10 cellular contexts compared by ENCODE assay signal in genomic region chr10:116690356-116691078, GRCh38. TPM values are rescaled to one million over a fixed set of nuclear protein-coding genes. Genes with fewer than 3 reads are reported as not detected.
A peak's percentile ranks its signal among the peaks of the same experiment; 100 is the strongest.
DNase-seq lines count a peak whose midpoint lies in the region; ATAC-seq and TF ChIP-seq lines count a peak whose summit lies in the region.
"Had no signal": no experiment of that assay in that cellular context is flagged by ENCODE, and none has a peak within 500 bp of the region (broad histone marks: within the 10 kb centered on the region; RNA-seq: fewer than 3 reads in every experiment).

No MANE protein-coding gene starts in this region.

- H3K36me3 Mint-ChIP-seq in brain, result peaks cover 40% of the 10 kb centered on the region
- H3K36me3 Mint-ChIP-seq in progenitor cell of endocrine pancreas (ENCODE audit: insufficient read depth), result no peaks in the 10 kb centered on the region

- no peak overlapping the region for H3K4me3 ChIP-seq in H7 (ENCODE audit: insufficient read depth, low read depth, low read length)
- H3K4me3 ChIP-seq in iPS-18a (ENCODE audit: low read length), result peak overlapping the region; percentile 2

- peak; percentile 77 for DNase-seq in H7
- no peak for DNase-seq in progenitor cell of endocrine pancreas (ENCODE audit: low spot score, unreplicated experiment)
- no peak for DNase-seq in NCI-H2029 treated with DMSO at 0.1 percent for 48 hours (lab: John Stamatoyannopoulos, UW)
- DNase-seq: NCI-H2171 had no signal

- H3K4me1 Mint-ChIP-seq in brain (peaks cover 46% of the 10 kb centered on the region), progenitor cell of endocrine pancreas (ENCODE audit: low read depth) (peaks cover 13% of the 10 kb centered on the region)

- H3K27ac Mint-ChIP-seq in brain, result peak overlapping the region in 3 of 5 experiments; percentile 8 to 49 (median 20)
- no peak overlapping the region for H3K27ac Mint-ChIP-seq in progenitor cell of endocrine pancreas
- H3K27ac Mint-ChIP-seq: dendritic cell treated with granulocyte-macrophage colony-stimulating factor and Interleukin-4, amounts not matched to agents 40 ng/mL and 50 ng/mL, for 4 days had no signal

- ATAC-seq in HG03045 (IDR thresholded peaks at IDR 0.05; ENCODE audit: unreplicated experiment) (no peak), HG03342 (IDR thresholded peaks at IDR 0.05; ENCODE audit: unreplicated experiment) (no peak), HG02852 (IDR thresholded peaks at IDR 0.05; ENCODE audit: unreplicated experiment) (no peak)

- no peaks in the 10 kb centered on the region for H3K27me3 ChIP-seq in H7 (ENCODE audit: control insufficient read depth, insufficient read depth, low read length)
- H3K27me3 ChIP-seq in iPS-18a (ENCODE audit: control insufficient read depth, insufficient read depth, low read length), result no peaks in the 10 kb centered on the region

- H3K4me3 Mint-ChIP-seq in brain (peak overlapping the region in 1 of 5 experiments; percentile 5), progenitor cell of endocrine pancreas (ENCODE audit: low read depth) (no peak overlapping the region)
- H3K4me3 Mint-ChIP-seq: dendritic cell treated with granulocyte-macrophage colony-stimulating factor and Interleukin-4, amounts not matched to agents 40 ng/mL and 50 ng/mL, for 4 days had no signal

- peaks cover 17% of the 10 kb centered on the region for H3K4me1 ChIP-seq in iPS-18a (ENCODE audit: control insufficient read depth, low read depth, low read length)

- H3K27ac ChIP-seq in iPS-18a (ENCODE audit: low read length), result no peak overlapping the region

- H3K27me3 Mint-ChIP-seq in brain (no peaks in the 10 kb centered on the region), progenitor cell of endocrine pancreas (peaks cover 15% of the 10 kb centered on the region)

- peak; percentile 52 to 75 for TF ChIP-seq CTCF in brain (conservative IDR thresholded peaks at IDR 0.05)
- TF ChIP-seq CTCF in progenitor cell of endocrine pancreas (IDR thresholded peaks at IDR 0.05; ENCODE audit: unreplicated experiment), result peak; percentile 48

- H3K9me3 ChIP-seq in iPS-18a (ENCODE audit: control insufficient read depth, low read depth, low read length), result no peaks in the 10 kb centered on the region

- no peaks in the 10 kb centered on the region for H3K36me3 ChIP-seq in H7 (replicated peaks; ENCODE audit: control insufficient read depth, insufficient read depth, low read length)
- no peaks in the 10 kb centered on the region for H3K36me3 ChIP-seq in iPS-18a (ENCODE audit: control insufficient read depth, low read depth, low read length)

- no peak overlapping the region for H3K9ac ChIP-seq in iPS-18a (ENCODE audit: low read length)

- H3K9me3 Mint-ChIP-seq in brain (no peaks in the 10 kb centered on the region), progenitor cell of endocrine pancreas (ENCODE audit: low read depth) (no peaks in the 10 kb centered on the region)
- H3K9me3 Mint-ChIP-seq: dendritic cell treated with granulocyte-macrophage colony-stimulating factor and Interleukin-4, amounts not matched to agents 40 ng/mL and 50 ng/mL, for 4 days had no signal

RNA-seq across cellular contexts. Expression of gene HSPA12A, which starts 51.8 kb away (rescaled TPM):
- 1.9 and 2.2 TPM in 2 replicates for total RNA-seq in H7 (2014; rRNA removed; shearing (Covaris generic))
- polyA plus RNA-seq in brain (ENCODE audit: insufficient read depth, low read depth, low replicate concordance), result 11.6 TPM
- 9.1 and 10.3 TPM in 2 replicates for total RNA-seq in progenitor cell of endocrine pancreas
